Comparison of ENCODE assay signal across 11 cellular contexts in the genomic region with DNA sequence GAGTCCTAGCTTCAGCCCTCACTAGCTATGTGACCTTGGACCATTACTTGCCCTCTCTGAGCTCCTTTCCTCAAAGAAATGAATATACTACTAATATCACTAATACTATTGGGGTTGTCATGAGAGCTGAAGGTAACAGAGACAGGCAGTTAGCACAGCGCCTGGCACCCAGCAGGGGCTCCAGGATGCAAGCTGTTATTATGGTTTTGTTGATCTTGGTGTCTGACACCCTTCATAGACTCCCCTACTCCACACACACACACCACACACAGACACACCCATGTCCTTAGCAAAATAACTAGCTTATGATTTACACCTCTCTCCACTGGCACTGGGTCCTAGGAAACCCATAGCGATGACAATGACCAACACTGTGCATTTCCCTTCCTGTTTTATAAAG.
"Had no signal": no experiment of that assay in that cellular context is flagged by ENCODE, and none has a peak within 500 bp of the region (broad histone marks: within the 10 kb centered on the region; RNA-seq: fewer than 3 reads in every experiment).

No MANE protein-coding gene starts in this region.

- DNase-seq: activated CD4-positive, alpha-beta T cell treated with anti-CD3 and anti-CD28 coated beads, Interleukin-2, amount 10 ng/mL, durations not matched to agents 7 days and 5 days; activated CD8-positive, alpha-beta memory T cell treated with anti-CD3 and anti-CD28 coated beads, Interleukin-2, amount 50 U/mL, for 48 hours; activated gamma-delta T cell treated with Interleukin-2 at 50 U/mL for 16 hours; amniotic stem cell; colonic mucosa; kidney glomerular epithelial cell; left ventricle myocardium superior; mesenchymal stem cell; nucleus accumbens; stimulated activated CD4-positive, alpha-beta T cell treated with anti-CD3 and anti-CD28 coated beads, Interleukin-2, amount 100 ng/mL, for 48 hours had no signal

- ATAC-seq: left ventricle myocardium superior; stimulated activated memory B cell treated with anti-CD40 and anti-IgM and Interleukin-4, amounts not matched to agents 10 μg/mL and 1 μg/mL and 100 μg/mL, for 72 hours had no signal
